24 cellular contexts compared by ENCODE assay signal in genomic region chr5:115193295-115193694, GRCh38. TPM values are rescaled to one million over a fixed set of nuclear protein-coding genes. Genes with fewer than 3 reads are reported as not detected.
DNase-seq lines count a peak whose midpoint lies in the region; ATAC-seq, FAIRE-seq and TF ChIP-seq lines count a peak whose summit lies in the region.
"Had no signal": no experiment of that assay in that cellular context is flagged by ENCODE, and none has a peak within 500 bp of the region (broad histone marks: within the 10 kb centered on the region; RNA-seq: fewer than 3 reads in every experiment).

No MANE protein-coding gene starts in this region.

- H3K27ac ChIP-seq in SK-N-SH (ENCODE audit: low read depth in 2 of 2, low read length in 1 of 2) (no peak overlapping the region; a peak in 1 of 4 replicates), SK-N-MC (peak overlapping the region; percentile 81; the same call in 1 of the 2 replicates), transverse colon (peak overlapping the region; percentile 70 to 81 (median 76))
- H3K27ac ChIP-seq: A549; BLaER1 treated with 17β-estradiol and CSF1 and Interleukin-3, amounts not matched to agents 10 nM and 100 nM; GM23248 had no signal

- no peaks in the 10 kb centered on the region for H4K20me1 ChIP-seq in SK-N-SH (ENCODE audit: insufficient read depth)
- H4K20me1 ChIP-seq: BLaER1 treated with 17β-estradiol and CSF1 and Interleukin-3, amounts not matched to agents 10 nM and 100 nM had no signal

- H3K9me3 ChIP-seq in SK-N-SH (no peaks in the 10 kb centered on the region), SK-N-MC (ENCODE audit: low read depth, low read length) (no peaks in the 10 kb centered on the region), transverse colon (no peaks in the 10 kb centered on the region)
- H3K9me3 ChIP-seq: A549; BE2C; BLaER1 treated with 17β-estradiol and CSF1 and Interleukin-3, amounts not matched to agents 10 nM and 100 nM had no signal

- no peak for ATAC-seq in SK-N-SH treated with all-trans-retinoic acid at 6 μM for 48 hours
- ATAC-seq: A549 had no signal

- TF ChIP-seq EP300 in SK-N-SH (IDR thresholded peaks at IDR 0.05; ENCODE audit: borderline replicate concordance in 1 of 2, low read depth in 1 of 2, low read length in 1 of 2): peak in 1 of 2 experiments; percentile 56; a peak in 1 of 4 replicates
- TF ChIP-seq EP300 in transverse colon (IDR thresholded peaks at IDR 0.05; ENCODE audit: low read depth): no peak

- no peaks in the 10 kb centered on the region for H3K9me2 ChIP-seq in SK-N-SH

- TF ChIP-seq CTCF in SK-N-SH (IDR thresholded peaks at IDR 0.05) (no peak), transverse colon (IDR thresholded peaks at IDR 0.05) (no peak), D721Med (IDR thresholded peaks at IDR 0.05; ENCODE audit: insufficient read depth, missing control alignments) (no peak)

- H3K4me3 ChIP-seq in SK-N-SH (ENCODE audit: low read depth in 2 of 2, low read length in 1 of 2) (no peak overlapping the region), SK-N-MC (no peak overlapping the region), transverse colon (no peak overlapping the region)
- H3K4me3 ChIP-seq: A549; BLaER1 treated with 17β-estradiol and CSF1 and Interleukin-3, amounts not matched to agents 10 nM and 100 nM; GM23248 had no signal

- TF ChIP-seq RAD21 in SK-N-SH (IDR thresholded peaks at IDR 0.05; ENCODE audit: low read length): no peak

- TF ChIP-seq POLR2A in transverse colon (IDR thresholded peaks at IDR 0.05): no peak

- peaks cover 3% of the 10 kb centered on the region for H3F3A ChIP-seq in SK-N-SH (replicated peaks; ENCODE audit: insufficient read depth)

- no peaks in the 10 kb centered on the region for H3K79me2 ChIP-seq in SK-N-SH (ENCODE audit: insufficient read depth)

- intact Hi-C loops in transverse colon (cut with DNase I; ENCODE audit: low total_unique reads): no loop called here

- H3K27me3 ChIP-seq in SK-N-SH (ENCODE audit: insufficient read depth) (no peaks in the 10 kb centered on the region), transverse colon (no peaks in the 10 kb centered on the region)
- H3K27me3 ChIP-seq: BE2C; BLaER1 treated with 17β-estradiol and CSF1 and Interleukin-3, amounts not matched to agents 10 nM and 100 nM had no signal

- POLR2A ChIA-PET in SK-N-SH (lab: Yijun Ruan, JAX): no interaction called here

- H2AFZ ChIP-seq in SK-N-SH (ENCODE audit: low read depth): no peak overlapping the region
- H2AFZ ChIP-seq: GM23248 had no signal

- H3K4me2 ChIP-seq in SK-N-SH: no peak overlapping the region
- H3K4me2 ChIP-seq: A549; BLaER1 treated with 17β-estradiol and CSF1 and Interleukin-3, amounts not matched to agents 10 nM and 100 nM had no signal

- H3K4me1 ChIP-seq in SK-N-SH (ENCODE audit: control insufficient read depth in 1 of 2, insufficient read depth in 2 of 2, low read depth in 1 of 2, low read length in 1 of 2) (peaks cover 0 to 17% of the 10 kb centered on the region in 2 experiments; a peak in 2 of 4 replicates), transverse colon (peaks cover 5 to 56% (median 38%) of the 10 kb centered on the region in 4 donors)
- H3K4me1 ChIP-seq: BLaER1 treated with 17β-estradiol and CSF1 and Interleukin-3, amounts not matched to agents 10 nM and 100 nM had no signal

- H3K36me3 ChIP-seq in SK-N-SH (replicated peaks in 1 of 2; ENCODE audit: control insufficient read depth in 1 of 2, insufficient read depth in 2 of 2, low read length in 1 of 2) (no peaks in the 10 kb centered on the region), SK-N-MC (ENCODE audit: insufficient read depth, low read length) (no peaks in the 10 kb centered on the region), transverse colon (no peaks in the 10 kb centered on the region)
- H3K36me3 ChIP-seq: BE2C; BLaER1 treated with 17β-estradiol and CSF1 and Interleukin-3, amounts not matched to agents 10 nM and 100 nM had no signal

- no peak overlapping the region for H3K9ac ChIP-seq in SK-N-SH
- H3K9ac ChIP-seq in SK-N-MC (ENCODE audit: insufficient read length): no peak overlapping the region
- H3K9ac ChIP-seq: BLaER1 treated with 17β-estradiol and CSF1 and Interleukin-3, amounts not matched to agents 10 nM and 100 nM; GM23248 had no signal

- DNase-seq in SK-N-SH (no peak), SK-N-MC (ENCODE audit: low read depth, low spot score) (no peak), frontal cortex (ENCODE audit: low spot score in 2 of 2) (no peak), transverse colon (no peak), NCI-H2196 (lab: John Stamatoyannopoulos, UW; ENCODE audit: unreplicated experiment) (no peak), GF-D8 (lab: John Stamatoyannopoulos, UW) (no peak), D721Med (ENCODE audit: insufficient read length, low spot score) (no peak)
- DNase-seq: 8988T; ACHN; AML-193; BE2C; CD4-positive, alpha-beta T cell; CD8-positive, alpha-beta memory T cell; DMS53; DMS79 treated with DMSO at 0.1 percent for 48 hours; GM23248; H7; HCEC 1CT had no signal

- CTCF ChIA-PET in SK-N-SH (lab: Yijun Ruan, JAX): interaction anchor here (0.6 to 1.4 kb wide), 2 partner anchors 12 to 13 kb away, joined by 3 to 11 read pairs; no protein-coding TSS in a partner anchor

- FAIRE-seq in frontal cortex (lab: Jason Lieb, UNC): peak; percentile 21
- FAIRE-seq in D721Med (lab: Jason Lieb, UNC): no peak
- FAIRE-seq: A549, GM12892, H1 had no signal

- in situ Hi-C loops in transverse colon (cut with MboI; ENCODE audit: low pct_ligation_motif_present in 1 of 4, low pct_unique_long_range_greater_than_20kb in 1 of 4, low sequenced_read_pairs in 3 of 4): no loop called here

TF ChIP-seq in SK-N-SH, 30 proteins besides CTCF, POLR2A, EP300 and RAD21:
- TF ChIP-seq NFIC (IDR thresholded peaks at IDR 0.05; ENCODE audit: borderline replicate concordance) (no peak), GATA2 (CRISPR knock-in tag; IDR thresholded peaks at IDR 0.05) (peak; percentile 56; the same call in 1 of the 2 replicates)

TF ChIP-seq in SK-N-SH treated with all-trans-retinoic acid at 6 μM for 48 hours, 23 proteins besides CTCF, POLR2A, EP300 and RAD21:
- TF ChIP-seq CSDC2 (CRISPR knock-in tag; IDR thresholded peaks at IDR 0.05) (no peak), ISL1 (CRISPR knock-in tag; IDR thresholded peaks at IDR 0.05) (no peak), OSR1 (CRISPR knock-in tag; IDR thresholded peaks at IDR 0.05) (no peak), ZNF565 (CRISPR knock-in tag; conservative IDR thresholded peaks at IDR 0.05; ENCODE audit: low read depth) (no peak), SNAI2 (CRISPR knock-in tag; IDR thresholded peaks at IDR 0.05) (no peak), ZNF8 (CRISPR knock-in tag; IDR thresholded peaks at IDR 0.05) (no peak), GLIS3 (CRISPR knock-in tag; IDR thresholded peaks at IDR 0.05) (no peak), PPARA (CRISPR knock-in tag; IDR thresholded peaks at IDR 0.05; ENCODE audit: borderline replicate concordance) (no peak), TCF4 (CRISPR knock-in tag; IDR thresholded peaks at IDR 0.05; ENCODE audit: borderline replicate concordance) (no peak), ZFP30 (CRISPR knock-in tag; IDR thresholded peaks at IDR 0.05) (no peak), ZFP3 (CRISPR knock-in tag; IDR thresholded peaks at IDR 0.05) (no peak), ZC3H10 (CRISPR knock-in tag; IDR thresholded peaks at IDR 0.05) (no peak), ZNF70 (CRISPR knock-in tag; IDR thresholded peaks at IDR 0.05) (no peak), ESRRG (CRISPR knock-in tag; IDR thresholded peaks at IDR 0.05) (no peak)
- TF ChIP-seq, protein P1, sequence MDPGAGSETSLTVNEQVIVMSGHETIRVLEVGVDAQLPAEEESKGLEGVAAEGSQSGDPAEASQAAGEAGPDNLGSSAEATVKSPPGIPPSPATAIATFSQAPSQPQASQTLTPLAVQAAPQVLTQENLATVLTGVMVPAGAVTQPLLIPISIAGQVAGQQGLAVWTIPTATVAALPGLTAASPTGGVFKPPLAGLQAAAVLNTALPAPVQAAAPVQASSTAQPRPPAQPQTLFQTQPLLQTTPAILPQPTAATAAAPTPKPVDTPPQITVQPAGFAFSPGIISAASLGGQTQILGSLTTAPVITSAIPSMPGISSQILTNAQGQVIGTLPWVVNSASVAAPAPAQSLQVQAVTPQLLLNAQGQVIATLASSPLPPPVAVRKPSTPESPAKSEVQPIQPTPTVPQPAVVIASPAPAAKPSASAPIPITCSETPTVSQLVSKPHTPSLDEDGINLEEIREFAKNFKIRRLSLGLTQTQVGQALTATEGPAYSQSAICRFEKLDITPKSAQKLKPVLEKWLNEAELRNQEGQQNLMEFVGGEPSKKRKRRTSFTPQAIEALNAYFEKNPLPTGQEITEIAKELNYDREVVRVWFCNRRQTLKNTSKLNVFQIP (CRISPR knock-in tag; IDR thresholded peaks at IDR 0.05; ENCODE audit: borderline replicate concordance, low read depth): no peak
- TF ChIP-seq, protein P2, sequence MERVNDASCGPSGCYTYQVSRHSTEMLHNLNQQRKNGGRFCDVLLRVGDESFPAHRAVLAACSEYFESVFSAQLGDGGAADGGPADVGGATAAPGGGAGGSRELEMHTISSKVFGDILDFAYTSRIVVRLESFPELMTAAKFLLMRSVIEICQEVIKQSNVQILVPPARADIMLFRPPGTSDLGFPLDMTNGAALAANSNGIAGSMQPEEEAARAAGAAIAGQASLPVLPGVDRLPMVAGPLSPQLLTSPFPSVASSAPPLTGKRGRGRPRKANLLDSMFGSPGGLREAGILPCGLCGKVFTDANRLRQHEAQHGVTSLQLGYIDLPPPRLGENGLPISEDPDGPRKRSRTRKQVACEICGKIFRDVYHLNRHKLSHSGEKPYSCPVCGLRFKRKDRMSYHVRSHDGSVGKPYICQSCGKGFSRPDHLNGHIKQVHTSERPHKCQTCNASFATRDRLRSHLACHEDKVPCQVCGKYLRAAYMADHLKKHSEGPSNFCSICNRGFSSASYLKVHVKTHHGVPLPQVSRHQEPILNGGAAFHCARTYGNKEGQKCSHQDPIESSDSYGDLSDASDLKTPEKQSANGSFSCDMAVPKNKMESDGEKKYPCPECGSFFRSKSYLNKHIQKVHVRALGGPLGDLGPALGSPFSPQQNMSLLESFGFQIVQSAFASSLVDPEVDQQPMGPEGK (CRISPR knock-in tag; IDR thresholded peaks at IDR 0.05; ENCODE audit: borderline replicate concordance): no peak

RNA-seq across cellular contexts. Expression of gene TRIM36, which starts 23.6 kb away (rescaled TPM):
- polyA plus RNA-seq in SK-N-SH (2012; rRNA removed): 0.16 and 0.42 TPM in 2 replicates
- polyA plus RNA-seq in SK-N-SH (2012; cell fraction: cytosol; rRNA removed): 0.12 and 0.34 TPM in 2 replicates
- polyA plus RNA-seq in SK-N-SH (2012; cell fraction: nucleus; rRNA removed): 0.19 and 0.20 TPM in 2 replicates
- total RNA-seq in frontal cortex (105 TPM), transverse colon (10 to 100 TPM; 30.8 to 69.1 (median 38.2) TPM)
- total RNA-seq: G401, GM23248 had no signal
- polyA plus RNA-seq: CD8-positive, alpha-beta memory T cell; GM23248 had no signal

Comparison
In these comparisons a context has a peak if more than half of its experiments do, and no peak if none do; other contexts are left out.
1. H3K27ac ChIP-seq: peak in SK-N-MC (single experiment) and transverse colon (4 of 4); none in SK-N-SH (0 of 2).